ENCODE assay signal across 2 cellular contexts in the genomic region with DNA sequence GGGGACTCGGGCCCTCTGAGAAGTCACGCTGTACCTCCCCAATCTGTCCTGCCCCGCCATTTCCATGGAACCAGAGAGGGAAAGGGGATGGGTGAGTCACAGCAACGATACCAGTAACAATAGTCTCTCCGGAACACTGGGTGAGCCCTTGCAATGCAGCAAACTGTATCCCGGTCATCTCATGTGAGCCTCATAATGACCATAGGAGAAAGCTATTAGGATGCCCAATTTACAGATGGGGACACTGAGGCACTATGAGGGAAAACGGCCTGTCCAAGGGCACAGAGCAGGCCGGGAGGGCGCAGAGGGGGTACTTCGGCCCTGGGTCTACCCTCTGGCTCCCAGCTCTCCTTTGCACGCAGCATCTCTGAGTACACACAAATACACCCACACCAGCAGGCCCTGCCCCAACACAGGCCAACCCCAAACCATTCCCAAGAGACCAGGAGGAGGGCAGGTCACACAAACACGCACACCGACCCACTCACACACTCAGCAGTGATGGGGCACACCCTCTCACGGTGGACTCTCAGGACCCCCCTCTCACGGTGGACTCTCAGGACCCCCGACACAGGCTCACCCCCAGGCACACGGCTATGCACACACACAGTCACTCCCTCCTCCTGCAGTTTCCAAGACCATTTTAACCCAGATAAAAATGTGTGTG.
TF ChIP-seq lines count a peak whose summit lies in the region.

No MANE protein-coding gene starts in this region.

TF ChIP-seq in HEK293, 187 proteins besides CTCF, POLR2A, EP300 and RAD21:
- TF ChIP-seq, protein P1, sequence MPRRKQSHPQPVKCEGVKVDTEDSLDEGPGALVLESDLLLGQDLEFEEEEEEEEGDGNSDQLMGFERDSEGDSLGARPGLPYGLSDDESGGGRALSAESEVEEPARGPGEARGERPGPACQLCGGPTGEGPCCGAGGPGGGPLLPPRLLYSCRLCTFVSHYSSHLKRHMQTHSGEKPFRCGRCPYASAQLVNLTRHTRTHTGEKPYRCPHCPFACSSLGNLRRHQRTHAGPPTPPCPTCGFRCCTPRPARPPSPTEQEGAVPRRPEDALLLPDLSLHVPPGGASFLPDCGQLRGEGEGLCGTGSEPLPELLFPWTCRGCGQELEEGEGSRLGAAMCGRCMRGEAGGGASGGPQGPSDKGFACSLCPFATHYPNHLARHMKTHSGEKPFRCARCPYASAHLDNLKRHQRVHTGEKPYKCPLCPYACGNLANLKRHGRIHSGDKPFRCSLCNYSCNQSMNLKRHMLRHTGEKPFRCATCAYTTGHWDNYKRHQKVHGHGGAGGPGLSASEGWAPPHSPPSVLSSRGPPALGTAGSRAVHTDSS (tag by site-specific recombination; IDR thresholded peaks at IDR 0.05) = no peak
- TF ChIP-seq GLIS2 (tag by site-specific recombination; IDR thresholded peaks at IDR 0.05) = no peak
- no peak for TF ChIP-seq ZNF184 (tag by site-specific recombination; IDR thresholded peaks at IDR 0.05)
- TF ChIP-seq ZFHX2 (tag by site-specific recombination; conservative IDR thresholded peaks at IDR 0.05) = peak; percentile 32; the same call in 1 of the 2 replicates
TF ChIP-seq in HEK293: peak in this region for 1.

TF ChIP-seq in K562, 482 proteins besides CTCF, POLR2A, EP300 and RAD21:
- TF ChIP-seq, protein P2, sequence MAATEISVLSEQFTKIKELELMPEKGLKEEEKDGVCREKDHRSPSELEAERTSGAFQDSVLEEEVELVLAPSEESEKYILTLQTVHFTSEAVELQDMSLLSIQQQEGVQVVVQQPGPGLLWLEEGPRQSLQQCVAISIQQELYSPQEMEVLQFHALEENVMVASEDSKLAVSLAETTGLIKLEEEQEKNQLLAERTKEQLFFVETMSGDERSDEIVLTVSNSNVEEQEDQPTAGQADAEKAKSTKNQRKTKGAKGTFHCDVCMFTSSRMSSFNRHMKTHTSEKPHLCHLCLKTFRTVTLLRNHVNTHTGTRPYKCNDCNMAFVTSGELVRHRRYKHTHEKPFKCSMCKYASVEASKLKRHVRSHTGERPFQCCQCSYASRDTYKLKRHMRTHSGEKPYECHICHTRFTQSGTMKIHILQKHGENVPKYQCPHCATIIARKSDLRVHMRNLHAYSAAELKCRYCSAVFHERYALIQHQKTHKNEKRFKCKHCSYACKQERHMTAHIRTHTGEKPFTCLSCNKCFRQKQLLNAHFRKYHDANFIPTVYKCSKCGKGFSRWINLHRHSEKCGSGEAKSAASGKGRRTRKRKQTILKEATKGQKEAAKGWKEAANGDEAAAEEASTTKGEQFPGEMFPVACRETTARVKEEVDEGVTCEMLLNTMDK (IDR thresholded peaks at IDR 0.05; ENCODE audit: borderline replicate concordance, insufficient read depth, low read depth, low read length, poor library complexity, severe bottlenecking) = no peak
- TF ChIP-seq RBM25 (IDR thresholded peaks at IDR 0.05; ENCODE audit: low read depth, low read length, severe bottlenecking) (peak; percentile 59), DIDO1 (tag; IDR thresholded peaks at IDR 0.05; ENCODE audit: low read depth) (no peak), KDM1A (IDR thresholded peaks at IDR 0.05) (peak in 1 of 2 experiments; percentile 26; a peak in 1 of 4 replicates), BCOR (IDR thresholded peaks at IDR 0.05) (0 out of 2 replicates have a peak, but pooled peaks have one; percentile 17), PRMT5 (CRISPR knock-in tag; IDR thresholded peaks at IDR 0.05) (no peak)
TF ChIP-seq in K562: peak in this region for 3.
